In genomic region chr7:3781607-3782006, GRCh38 we compare ENCODE assay signal across 7 cellular contexts.
"Had no signal": no experiment of that assay in that cellular context is flagged by ENCODE, and none has a peak within 500 bp of the region (broad histone marks: within the 10 kb centered on the region; RNA-seq: fewer than 3 reads in every experiment).

No MANE protein-coding gene starts in this region.

- H3K36me3 Mint-ChIP-seq: IgD-negative memory B cell had no signal

- H3K4me2 ChIP-seq: GM23338 had no signal

- DNase-seq: H9, HCEC 1CT, HFFc6 had no signal

- H3K4me1 Mint-ChIP-seq: IgD-negative memory B cell had no signal

- H3K4me3 Mint-ChIP-seq: GM23338, H9, HFFc6, IgD-negative memory B cell had no signal

- H2AFZ ChIP-seq: GM23338 had no signal

- FAIRE-seq: H1, H54 had no signal

- H3K27ac Mint-ChIP-seq: GM23338, H9, HFFc6, IgD-negative memory B cell had no signal

- ATAC-seq: GM23338 had no signal

- H3K4me3 ChIP-seq: GM23338 had no signal
